8 cellular contexts compared by ENCODE assay signal in the genomic region with DNA sequence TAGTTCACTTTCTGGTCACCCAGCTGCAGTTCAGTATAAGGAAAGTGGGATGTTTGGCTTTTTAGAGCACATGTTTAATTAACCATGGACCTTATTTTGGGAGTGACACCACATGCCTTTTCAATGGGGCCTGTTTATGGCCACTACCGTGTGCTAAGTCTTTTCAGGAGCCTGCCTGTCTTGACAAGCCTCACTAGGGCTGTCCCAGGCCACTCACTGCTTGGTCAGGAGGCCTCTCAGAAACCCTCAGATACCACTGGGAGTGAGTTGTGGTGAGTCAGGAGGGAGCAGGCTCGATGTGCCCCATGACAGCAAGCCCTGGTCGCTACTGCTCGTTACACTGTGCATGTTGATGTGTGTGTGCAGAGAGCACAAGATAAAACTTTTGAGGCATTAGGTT.
DNase-seq lines count a peak whose midpoint lies in the region; ATAC-seq lines count a peak whose summit lies in the region.

No MANE protein-coding gene starts in this region.

- peak overlapping the region; percentile 30 for H3K4me2 ChIP-seq in GM23248 (ENCODE audit: unreplicated experiment)

- no peak overlapping the region for H3K4me3 Mint-ChIP-seq in activated naive CD8-positive, alpha-beta T cell treated with anti-CD3 and anti-CD28 coated beads, Interleukin-2, amount 50 U/mL, for 24 hours
- no peak overlapping the region for H3K4me3 Mint-ChIP-seq in activated T-helper 1 cell treated with anti-CD3 and anti-CD28 coated beads, Interleukin-12 subunit alpha, Interleukin-12 subunit beta, Interleukin-2, Interleukin-4 antibody, amounts not matched to agents 30 ng/mL and 10 ng/mL and 1 ng/mL, durations not matched to agents 14 hours and 24 hours and 36 hours

- H3K9me3 Mint-ChIP-seq in activated naive CD8-positive, alpha-beta T cell treated with anti-CD3 and anti-CD28 coated beads, Interleukin-2, amount 50 U/mL, for 24 hours, result no peaks in the 10 kb centered on the region
- no peaks in the 10 kb centered on the region for H3K9me3 Mint-ChIP-seq in activated T-helper 1 cell treated with anti-CD3 and anti-CD28 coated beads, Interleukin-12 subunit alpha, Interleukin-12 subunit beta, Interleukin-2, Interleukin-4 antibody, amounts not matched to agents 30 ng/mL and 10 ng/mL and 1 ng/mL, durations not matched to agents 14 hours and 24 hours and 36 hours

- no peak overlapping the region for H2AFZ ChIP-seq in GM23248

- 28 to 38% methylated on average over 4 of the region's 4 CpGs for WGBS in GM23248 (ENCODE audit: low coverage in 1 of 2, low lambda C conversion rate in 2 of 2, missing lambda C conversion rate in 2 of 2), 2 experiments

- peak overlapping the region; percentile 18; the same call in 1 of the 2 replicates for H3K9ac ChIP-seq in GM23248

- H3K27me3 Mint-ChIP-seq in activated naive CD8-positive, alpha-beta T cell treated with anti-CD3 and anti-CD28 coated beads, Interleukin-2, amount 50 U/mL, for 24 hours, result no peaks in the 10 kb centered on the region
- no peaks in the 10 kb centered on the region for H3K27me3 Mint-ChIP-seq in activated T-helper 1 cell treated with anti-CD3 and anti-CD28 coated beads, Interleukin-12 subunit alpha, Interleukin-12 subunit beta, Interleukin-2, Interleukin-4 antibody, amounts not matched to agents 30 ng/mL and 10 ng/mL and 1 ng/mL, durations not matched to agents 14 hours and 24 hours and 36 hours (ENCODE audit: insufficient read depth)

- H3K9me3 ChIP-seq in GM23248 (ENCODE audit: low read depth), result no peaks in the 10 kb centered on the region

- no peaks in the 10 kb centered on the region for H3K9me2 ChIP-seq in GM23248 (ENCODE audit: insufficient read depth)

- no peaks in the 10 kb centered on the region for H3K36me3 Mint-ChIP-seq in activated naive CD8-positive, alpha-beta T cell treated with anti-CD3 and anti-CD28 coated beads, Interleukin-2, amount 50 U/mL, for 24 hours (ENCODE audit: low read depth)
- H3K36me3 Mint-ChIP-seq in activated T-helper 1 cell treated with anti-CD3 and anti-CD28 coated beads, Interleukin-12 subunit alpha, Interleukin-12 subunit beta, Interleukin-2, Interleukin-4 antibody, amounts not matched to agents 30 ng/mL and 10 ng/mL and 1 ng/mL, durations not matched to agents 14 hours and 24 hours and 36 hours (ENCODE audit: low read depth), result peaks cover 6% of the 10 kb centered on the region

- peaks cover 75% of the 10 kb centered on the region for H3K4me1 Mint-ChIP-seq in activated naive CD8-positive, alpha-beta T cell treated with anti-CD3 and anti-CD28 coated beads, Interleukin-2, amount 50 U/mL, for 24 hours
- H3K4me1 Mint-ChIP-seq in activated T-helper 1 cell treated with anti-CD3 and anti-CD28 coated beads, Interleukin-12 subunit alpha, Interleukin-12 subunit beta, Interleukin-2, Interleukin-4 antibody, amounts not matched to agents 30 ng/mL and 10 ng/mL and 1 ng/mL, durations not matched to agents 14 hours and 24 hours and 36 hours (ENCODE audit: low read depth), result peaks cover 67% of the 10 kb centered on the region

- H3K27ac ChIP-seq in GM23248, result peak overlapping the region; percentile 82

- intact Hi-C loops in activated T-helper 1 cell treated with anti-CD3 and anti-CD28 coated beads, Interleukin-12 subunit alpha, Interleukin-12 subunit beta, Interleukin-2, Interleukin-4 antibody, amounts not matched to agents 30 ng/mL and 10 ng/mL and 1 ng/mL, durations not matched to agents 14 hours and 24 hours and 36 hours (cut with micrococcal nuclease), result loop anchor here (5.0 kb wide), 1 partner anchor 627 kb away; no protein-coding TSS in a partner anchor

- no peak overlapping the region for H3K27ac Mint-ChIP-seq in activated naive CD8-positive, alpha-beta T cell treated with anti-CD3 and anti-CD28 coated beads, Interleukin-2, amount 50 U/mL, for 24 hours
- no peak overlapping the region for H3K27ac Mint-ChIP-seq in activated T-helper 1 cell treated with anti-CD3 and anti-CD28 coated beads, Interleukin-12 subunit alpha, Interleukin-12 subunit beta, Interleukin-2, Interleukin-4 antibody, amounts not matched to agents 30 ng/mL and 10 ng/mL and 1 ng/mL, durations not matched to agents 14 hours and 24 hours and 36 hours

- H3K79me2 ChIP-seq in GM23248 (ENCODE audit: insufficient read depth), result peaks cover 98% of the 10 kb centered on the region

- H3K4me3 ChIP-seq in GM23248, result 0 out of 2 replicates have a peak overlapping the region, but pooled peaks have one; percentile 3

- peak; percentile 54 for DNase-seq in AG08395 (ENCODE audit: low spot score)
- DNase-seq in GM23248, result peak; percentile 91
- peak; percentile 31 for DNase-seq in activated naive CD8-positive, alpha-beta T cell treated with anti-CD3 and anti-CD28 coated beads, Interleukin-2, amount 50 U/mL, for 24 hours
- peak; percentile 87 for DNase-seq in islet precursor cell
- DNase-seq in activated T-helper 1 cell treated with anti-CD3 and anti-CD28 coated beads, Interleukin-12 subunit alpha, Interleukin-12 subunit beta, Interleukin-2, Interleukin-4 antibody, amounts not matched to agents 30 ng/mL and 10 ng/mL and 1 ng/mL, durations not matched to agents 14 hours and 24 hours and 36 hours (ENCODE audit: low spot score), result no peak
- DNase-seq in HT-29 (ENCODE audit: low spot score), result no peak

- in situ Hi-C loops in GM23248 (cut with MboI), result no loop called here

- H3K36me3 ChIP-seq in GM23248 (ENCODE audit: low read depth), result peaks cover 3% of the 10 kb centered on the region; the same call in 1 of the 2 replicates

- H3F3A ChIP-seq in GM23248 (ENCODE audit: insufficient read depth), result peaks cover 80% of the 10 kb centered on the region

- H3K27me3 ChIP-seq in GM23248 (replicated peaks; ENCODE audit: insufficient read depth), result no peaks in the 10 kb centered on the region

- H3K4me1 ChIP-seq in GM23248 (ENCODE audit: insufficient read depth), result peaks cover 97% of the 10 kb centered on the region

- H4K20me1 ChIP-seq in GM23248 (ENCODE audit: insufficient read depth), result peaks cover 18% of the 10 kb centered on the region; the same call in 1 of the 2 replicates

- ATAC-seq in activated naive CD8-positive, alpha-beta T cell treated with anti-CD3 and anti-CD28 coated beads, Interleukin-2, amount 50 U/mL, for 24 hours, result peak; percentile 76
- ATAC-seq in HG03175 (IDR thresholded peaks at IDR 0.05; ENCODE audit: unreplicated experiment) (no peak), HG02798 (IDR thresholded peaks at IDR 0.05; ENCODE audit: poor library complexity, unreplicated experiment) (no peak)

Comparison
In these comparisons a context has a peak if more than half of its experiments do, and no peak if none do; other contexts are left out.
1. DNase-seq: peak in AG08395 (single experiment), GM23248 (single experiment), activated naive CD8-positive, alpha-beta T cell treated with anti-CD3 and anti-CD28 coated beads, Interleukin-2, amount 50 U/mL, for 24 hours (single experiment) and islet precursor cell (single experiment); none in activated T-helper 1 cell treated with anti-CD3 and anti-CD28 coated beads, Interleukin-12 subunit alpha, Interleukin-12 subunit beta, Interleukin-2, Interleukin-4 antibody, amounts not matched to agents 30 ng/mL and 10 ng/mL and 1 ng/mL, durations not matched to agents 14 hours and 24 hours and 36 hours (single experiment) and HT-29 (single experiment).